Comparison of ENCODE assay signal across 8 cellular contexts in genomic region chr2:148874868-148875341, GRCh38. TPM values are rescaled to one million over a fixed set of nuclear protein-coding genes. Genes with fewer than 3 reads are reported as not detected.
DNase-seq lines count a peak whose midpoint lies in the region; ATAC-seq and TF ChIP-seq lines count a peak whose summit lies in the region.

KIF5C (plus strand) TSS chr2:148875227; CDS start chr2:148875618, 391 bp downstream.

- TF ChIP-seq EP300 in gastroesophageal sphincter (IDR thresholded peaks at IDR 0.05) (no peak), suprapubic skin (IDR thresholded peaks at IDR 0.05) (no peak)

- peaks cover 0 to 8% (median 7%) of the 10 kb centered on the region in 3 donors for H3K4me1 Mint-ChIP-seq in IgD-negative memory B cell

- H3K27ac ChIP-seq in gastroesophageal sphincter: no peak within 1 kb of the TSS
- no peak within 1 kb of the TSS for H3K27ac ChIP-seq in suprapubic skin

- no peaks in the 10 kb centered on the region for H3K9me3 ChIP-seq in gastroesophageal sphincter
- no peaks in the 10 kb centered on the region for H3K9me3 ChIP-seq in suprapubic skin

- ATAC-seq in GM21619 (IDR thresholded peaks at IDR 0.05; ENCODE audit: unreplicated experiment) (peak; percentile 92), gastroesophageal sphincter (peak; percentile 89)

- DNase-seq in DMS 273 (lab: John Stamatoyannopoulos, UW; ENCODE audit: unreplicated experiment) (peak; percentile 96), SHP77 treated with DMSO at 0.1 percent for 48 hours (lab: John Stamatoyannopoulos, UW) (peak; percentile 16), occipital lobe (lab: John Stamatoyannopoulos, UW) (peak; percentile 90), suprapubic skin (ENCODE audit: low spot score in 2 of 2) (peak; percentile 80 to 85)
- peak; percentile 86 for DNase-seq in activated naive CD4-positive, alpha-beta T cell treated with Interleukin-2 at 50 U/mL for 16 hours

- H3K9me3 Mint-ChIP-seq in IgD-negative memory B cell: peaks cover 0 to under 1% (median 0%) of the 10 kb centered on the region in 3 donors

- peak within 1 kb of the TSS in 2 of 3 donors; percentile 42 to 62 for H3K27ac Mint-ChIP-seq in IgD-negative memory B cell

- H3K36me3 ChIP-seq in gastroesophageal sphincter (no peaks in the 10 kb centered on the region), suprapubic skin (no peaks in the 10 kb centered on the region)

- no peak for TF ChIP-seq CTCF in gastroesophageal sphincter (IDR thresholded peaks at IDR 0.05)
- TF ChIP-seq CTCF in suprapubic skin (IDR thresholded peaks at IDR 0.05): no peak

- peaks cover 19% of the 10 kb centered on the region for H3K27me3 Mint-ChIP-seq in IgD-negative memory B cell

- peaks cover 0 to 32% (median 19%) of the 10 kb centered on the region in 3 donors for H3K4me1 ChIP-seq in gastroesophageal sphincter
- H3K4me1 ChIP-seq in suprapubic skin: peaks cover 28% of the 10 kb centered on the region

- 0% methylated on average over 1 of the region's 39 CpGs; no CpG with 5 or more reads in 1 of the 2 donors for WGBS in gastroesophageal sphincter (ENCODE audit: low coverage in 1 of 2), 2 donors
- no CpG with 5 or more reads among the region's 39 CpGs for WGBS in suprapubic skin

- H3K4me3 Mint-ChIP-seq in IgD-negative memory B cell: peak within 1 kb of the TSS; percentile 79 to 92 (median 88)

- H3K4me3 ChIP-seq in gastroesophageal sphincter (peak within 1 kb of the TSS; percentile 33 to 66), suprapubic skin (peak within 1 kb of the TSS; percentile 46)

- no peak for TF ChIP-seq POLR2A in gastroesophageal sphincter (IDR thresholded peaks at IDR 0.05)
- TF ChIP-seq POLR2A in suprapubic skin (IDR thresholded peaks at IDR 0.05): no peak

- H3K27me3 ChIP-seq in gastroesophageal sphincter: peaks cover 55% of the 10 kb centered on the region
- H3K27me3 ChIP-seq in suprapubic skin: peaks cover 52% of the 10 kb centered on the region

- H3K36me3 Mint-ChIP-seq in IgD-negative memory B cell: no peaks in the 10 kb centered on the region

RNA-seq across cellular contexts. Expression of gene KIF5C, which starts in this region (rescaled TPM):
- 2.0 TPM for polyA plus RNA-seq in IgD-negative memory B cell
- total RNA-seq in gastroesophageal sphincter (1 to 10 TPM; 3.3 to 6.6 (median 4.5) TPM), occipital lobe (379 TPM), suprapubic skin (1 to 10 TPM in 3 of 4 donors, under 1 TPM in 1; 0.30 to 3.2 (median 1.5) TPM)

Comparison
In these comparisons a context has a peak if more than half of its experiments do, and no peak if none do; other contexts are left out.
1. RNA of gene KIF5C (total RNA-seq): 379 TPM in occipital lobe (single experiment); 3.3 to 6.6 TPM in gastroesophageal sphincter and 0.30 to 3.2 TPM in suprapubic skin; every median in the first group is over 10 times any median in the second.
2. DNase-seq: peak in every context shown above with its lines; median percentile 96 in DMS 273; 90 in occipital lobe; 86 in activated naive CD4-positive, alpha-beta T cell treated with Interleukin-2 at 50 U/mL for 16 hours; 82 in suprapubic skin; 16 in SHP77 treated with DMSO at 0.1 percent for 48 hours.